In the genomic region with DNA sequence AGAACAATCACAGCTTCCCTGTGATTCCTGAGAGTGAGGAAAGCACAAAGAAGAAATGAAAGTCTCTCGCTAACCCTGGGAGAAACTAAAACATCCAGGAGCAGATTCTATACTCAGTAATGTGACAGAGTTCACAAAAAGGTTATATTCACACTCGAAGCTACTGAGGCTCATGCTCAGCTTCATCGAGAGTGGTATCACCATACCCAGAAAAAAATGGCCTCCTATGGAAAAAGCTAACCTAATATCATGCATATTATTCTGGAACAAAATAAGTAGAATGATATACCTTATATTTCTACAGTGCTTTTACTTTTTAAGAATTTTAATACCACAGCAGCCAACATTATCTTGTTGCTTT, we compare ENCODE assay signal across 13 cellular contexts. TPM values are rescaled to one million over a fixed set of nuclear protein-coding genes. Genes with fewer than 3 reads are reported as not detected.
DNase-seq lines count a peak whose midpoint lies in the region; ATAC-seq and TF ChIP-seq lines count a peak whose summit lies in the region.
"Had no signal": no experiment of that assay in that cellular context is flagged by ENCODE, and none has a peak within 500 bp of the region (broad histone marks: within the 10 kb centered on the region; RNA-seq: fewer than 3 reads in every experiment).

No MANE protein-coding gene starts in this region.

- H3K27me3 ChIP-seq in DND-41 (ENCODE audit: insufficient read depth, low read length, poor library complexity) (no peaks in the 10 kb centered on the region), neural progenitor cell (no peaks in the 10 kb centered on the region), foreskin keratinocyte (no peaks in the 10 kb centered on the region)
- H3K27me3 ChIP-seq: SJCRH30 had no signal

- H3K4me1 Mint-ChIP-seq in chondrocyte (ENCODE audit: low read depth): peaks cover 12% of the 10 kb centered on the region
- peaks cover 30% of the 10 kb centered on the region for H3K4me1 Mint-ChIP-seq in neural progenitor cell

- H3K27ac Mint-ChIP-seq in chondrocyte (ENCODE audit: unreplicated experiment): peak overlapping the region; percentile 84
- peak overlapping the region; percentile 90 for H3K27ac Mint-ChIP-seq in neural progenitor cell

- no peaks in the 10 kb centered on the region for H3K36me3 Mint-ChIP-seq in chondrocyte (ENCODE audit: low read depth)
- peaks cover 4% of the 10 kb centered on the region for H3K36me3 Mint-ChIP-seq in neural progenitor cell

- H3K4me3 Mint-ChIP-seq in chondrocyte (ENCODE audit: unreplicated experiment): no peak overlapping the region
- no peak overlapping the region for H3K4me3 Mint-ChIP-seq in neural progenitor cell

- no peak overlapping the region for H3K9ac ChIP-seq in DND-41 (ENCODE audit: low read depth, low read length)
- no peak overlapping the region for H3K9ac ChIP-seq in neural progenitor cell

- no peaks in the 10 kb centered on the region for H3K9me3 Mint-ChIP-seq in chondrocyte (ENCODE audit: low read depth)
- peaks cover 11% of the 10 kb centered on the region for H3K9me3 Mint-ChIP-seq in neural progenitor cell

- H3K27ac ChIP-seq in DND-41 (ENCODE audit: low read length) (no peak overlapping the region), KOPT-K1 (ENCODE audit: low read depth, low read length, poor library complexity, severe bottlenecking) (peak overlapping the region; percentile 48), neural progenitor cell (peak overlapping the region; percentile 54), foreskin keratinocyte (no peak overlapping the region)
- H3K27ac ChIP-seq: SJCRH30 had no signal

- H3K9me3 ChIP-seq in DND-41 (ENCODE audit: insufficient read depth, low read length, severe bottlenecking): no peaks in the 10 kb centered on the region
- no peaks in the 10 kb centered on the region for H3K9me3 ChIP-seq in KOPT-K1 (ENCODE audit: insufficient read depth, low read length, poor library complexity, severe bottlenecking)
- H3K9me3 ChIP-seq in neural progenitor cell (ENCODE audit: low read depth): no peaks in the 10 kb centered on the region
- H3K9me3 ChIP-seq: SJCRH30 had no signal

- no peak overlapping the region for H3K4me3 ChIP-seq in DND-41 (ENCODE audit: low read depth in 1 of 2, low read length in 2 of 2)
- H3K4me3 ChIP-seq in neural progenitor cell: no peak overlapping the region
- H3K4me3 ChIP-seq: K562, SJCRH30 had no signal

- no peak for DNase-seq in DND-41
- no peak for DNase-seq in chondrocyte (ENCODE audit: low spot score)
- DNase-seq in neural progenitor cell (ENCODE audit: low spot score): no peak
- no peak for DNase-seq in dermis blood vessel endothelial cell
- no peak for DNase-seq in foreskin keratinocyte
- DNase-seq: activated CD4-positive, CD25-positive, alpha-beta regulatory T cell; foreskin melanocyte; NCI-H187 treated with DMSO at 0.1 percent for 48 hours; SJCRH30 had no signal

- H3K4me1 ChIP-seq in DND-41 (ENCODE audit: insufficient read depth, low read length) (no peaks in the 10 kb centered on the region), neural progenitor cell (peaks cover 6% of the 10 kb centered on the region), foreskin keratinocyte (no peaks in the 10 kb centered on the region)
- H3K4me1 ChIP-seq: SJCRH30 had no signal

- no peak for TF ChIP-seq CTCF in DND-41 (IDR thresholded peaks at IDR 0.05; ENCODE audit: borderline replicate concordance, extremely low read depth, low read length, poor library complexity, severe bottlenecking)
- no peak for TF ChIP-seq CTCF in chondrocyte (IDR thresholded peaks at IDR 0.05)
- no peak for TF ChIP-seq CTCF in neural progenitor cell (IDR thresholded peaks at IDR 0.05)
- no peak for TF ChIP-seq CTCF in foreskin keratinocyte (conservative IDR thresholded peaks at IDR 0.05)

- H3F3A ChIP-seq in neural progenitor cell (ENCODE audit: low read depth): peaks cover 27% of the 10 kb centered on the region

- no peak overlapping the region for H3K4me2 ChIP-seq in DND-41 (ENCODE audit: insufficient read depth, low read length)
- peak overlapping the region; percentile 27 for H3K4me2 ChIP-seq in neural progenitor cell

- H3K27me3 Mint-ChIP-seq in chondrocyte (ENCODE audit: low read depth) (no peaks in the 10 kb centered on the region), neural progenitor cell (ENCODE audit: insufficient read depth, low read depth) (peaks cover 11% of the 10 kb centered on the region)

- H4K20me1 ChIP-seq in DND-41 (ENCODE audit: insufficient read depth, low read length) (no peaks in the 10 kb centered on the region), neural progenitor cell (ENCODE audit: low read depth) (no peaks in the 10 kb centered on the region)

- H3K79me2 ChIP-seq in DND-41 (ENCODE audit: insufficient read depth, low read length) (no peaks in the 10 kb centered on the region), neural progenitor cell (ENCODE audit: low read depth) (no peaks in the 10 kb centered on the region)

- H3K36me3 ChIP-seq in DND-41 (ENCODE audit: insufficient read depth, low read length): no peaks in the 10 kb centered on the region
- H3K36me3 ChIP-seq in KOPT-K1 (ENCODE audit: insufficient read depth, low read length): no peaks in the 10 kb centered on the region
- H3K36me3 ChIP-seq in neural progenitor cell: no peaks in the 10 kb centered on the region
- H3K36me3 ChIP-seq: SJCRH30 had no signal

- ATAC-seq in DND-41 (ENCODE audit: insufficient read depth, low read depth) (peak; percentile 32; the same call in 1 of the 3 replicates), esophagus mucosa (no peak), HG03280 (IDR thresholded peaks at IDR 0.05; ENCODE audit: unreplicated experiment) (no peak), foreskin keratinocyte (no peak)

- H2AFZ ChIP-seq in DND-41 (ENCODE audit: low read depth, low read length): no peak overlapping the region
- peak overlapping the region; percentile 62 for H2AFZ ChIP-seq in neural progenitor cell (replicated peaks)

RNA-seq across cellular contexts. Expression of a gene that starts 13.5 kb away (rescaled TPM):
- 9.4 to 11.8 TPM (median 10.7 TPM) in 3 replicates for total RNA-seq in chondrocyte
- total RNA-seq in neural progenitor cell (ENCODE audit: low replicate concordance): 35.3 and 38.1 TPM in 2 replicates
- total RNA-seq in esophagus mucosa: 17.8 TPM
- total RNA-seq in dermis blood vessel endothelial cell: 17.1 and 18.4 TPM in 2 replicates
- 13.6 and 14.8 TPM in 2 replicates for total RNA-seq in foreskin keratinocyte
- polyA plus RNA-seq in foreskin keratinocyte: 6.8 and 7.4 TPM in 2 replicates

Comparison
In these comparisons a context has a peak if more than half of its experiments do, and no peak if none do; other contexts are left out.
1. H3K27ac ChIP-seq: peak in KOPT-K1 (single experiment) and neural progenitor cell (single experiment); none in DND-41 (single experiment) and foreskin keratinocyte (single experiment).